ENCODE assay signal across 9 cellular contexts in genomic region chr20:45593498-45593897, GRCh38. TPM values are rescaled to one million over a fixed set of nuclear protein-coding genes. Genes with fewer than 3 reads are reported as not detected.
"Had no signal": no experiment of that assay in that cellular context is flagged by ENCODE, and none has a peak within 500 bp of the region (broad histone marks: within the 10 kb centered on the region; RNA-seq: fewer than 3 reads in every experiment).

No MANE protein-coding gene starts in this region.

- DNase-seq: GDM1, GF-D8 had no signal

- FAIRE-seq: G401.6, GM12878, GM12891, GM12892, GM18507, GM19239 had no signal

- H3K4me3 ChIP-seq: GM12878 had no signal

RNA-seq across cellular contexts. Expression of gene WFDC8, which starts 14.4 kb away (rescaled TPM):
- total RNA-seq: G401, GM12878 had no signal

RNA-seq across cellular contexts. Expression of gene WFDC10A, which starts 36.0 kb away (rescaled TPM):
- total RNA-seq: G401, GM12878 had no signal

RNA-seq across cellular contexts. Expression of gene WFDC9, which starts 37.6 kb away (rescaled TPM):
- total RNA-seq: G401, GM12878 had no signal

RNA-seq across cellular contexts. Expression of gene EPPIN, which starts 46.3 kb away (rescaled TPM):
- total RNA-seq: G401, GM12878 had no signal

RNA-seq across cellular contexts. Expression of gene WFDC6, which starts 54.2 kb away (rescaled TPM):
- total RNA-seq: G401, GM12878 had no signal
